In genomic region chr9:76873056-76873792, GRCh38 we compare ENCODE assay signal across 12 cellular contexts. TPM values are rescaled to one million over a fixed set of nuclear protein-coding genes. Genes with fewer than 3 reads are reported as not detected.
A peak's percentile ranks its signal among the peaks of the same experiment; 100 is the strongest.
DNase-seq lines count a peak whose midpoint lies in the region; ATAC-seq and TF ChIP-seq lines count a peak whose summit lies in the region.
"Had no signal": no experiment of that assay in that cellular context is flagged by ENCODE, and none has a peak within 500 bp of the region (broad histone marks: within the 10 kb centered on the region; RNA-seq: fewer than 3 reads in every experiment).

No MANE protein-coding gene starts in this region.

- peak overlapping the region; percentile 50 for H3K9ac ChIP-seq in muscle layer of colon (ENCODE audit: low read length)

- H3K4me3 ChIP-seq in left ventricle myocardium inferior (no peak overlapping the region), dorsolateral prefrontal cortex (peak overlapping the region in 29 of 59 donors; percentile 0 to 50 (median 24)), muscle layer of colon (ENCODE audit: low read depth in 1 of 2, low read length in 2 of 2) (peak overlapping the region in 1 of 2 donors; percentile 4), uterus (no peak overlapping the region)
- H3K4me3 ChIP-seq: skin epidermis, testis had no signal

- H3K36me3 ChIP-seq in left ventricle myocardium inferior (no peaks in the 10 kb centered on the region), muscle layer of colon (ENCODE audit: insufficient read depth, low read length) (no peaks in the 10 kb centered on the region), uterus (no peaks in the 10 kb centered on the region)

- ATAC-seq in Right ventricle myocardium superior (ENCODE audit: poor library complexity) = peak; percentile 39
- ATAC-seq in GM18868 (IDR thresholded peaks at IDR 0.05; ENCODE audit: unreplicated experiment) = no peak
- ATAC-seq in HG03565 (IDR thresholded peaks at IDR 0.05; ENCODE audit: unreplicated experiment) = no peak
- ATAC-seq in HG03135 (IDR thresholded peaks at IDR 0.05; ENCODE audit: unreplicated experiment) = no peak

- H3K27ac ChIP-seq in left ventricle myocardium inferior (replicated peaks) (no peak overlapping the region), dorsolateral prefrontal cortex (peak overlapping the region in 58 of 59 donors; percentile 6 to 93 (median 81)), muscle layer of colon (ENCODE audit: low read depth, low read length) (peak overlapping the region; percentile 70), uterus (peak overlapping the region; percentile 87 to 93)
- H3K27ac ChIP-seq: testis had no signal

- DNase-seq in Right ventricle myocardium superior (no peak), left ventricle myocardium inferior (no peak), dorsolateral prefrontal cortex (peak in 9 of 10 donors; percentile 17 to 77 (median 67)), uterus (no peak)
- DNase-seq: activated effector memory CD4-positive, alpha-beta T cell treated with anti-CD3 and anti-CD28 coated beads, Interleukin-2, amount 50 U/mL, for 16 hours; foreskin melanocyte; testis had no signal

- H3K9me3 ChIP-seq in left ventricle myocardium inferior (replicated peaks) (no peaks in the 10 kb centered on the region), muscle layer of colon (ENCODE audit: low read length) (no peaks in the 10 kb centered on the region), uterus (no peaks in the 10 kb centered on the region)
- H3K9me3 ChIP-seq: testis had no signal

- H3K27me3 ChIP-seq in left ventricle myocardium inferior (ENCODE audit: low read depth) = peaks cover 41% of the 10 kb centered on the region
- peaks cover 0 to 4% (median 0%) of the 10 kb centered on the region in 45 donors for H3K27me3 ChIP-seq in dorsolateral prefrontal cortex
- no peaks in the 10 kb centered on the region for H3K27me3 ChIP-seq in muscle layer of colon (ENCODE audit: control insufficient read depth in 1 of 2, insufficient read depth in 2 of 2, low read length in 2 of 2)
- H3K27me3 ChIP-seq in uterus = no peaks in the 10 kb centered on the region
- H3K27me3 ChIP-seq: testis had no signal

- TF ChIP-seq CTCF in left ventricle myocardium inferior (IDR thresholded peaks at IDR 0.05; ENCODE audit: borderline replicate concordance) (no peak), dorsolateral prefrontal cortex (IDR thresholded peaks at IDR 0.05 in 54 of 56, conservative IDR thresholded peaks at IDR 0.05 in 2 of 56; ENCODE audit: low read depth in 1 of 56, partially characterized antibody in 56 of 56) (peak in 37 of 56 donors; percentile 14 to 61 (median 30)), uterus (IDR thresholded peaks at IDR 0.05) (no peak)

- H3K4me1 ChIP-seq in left ventricle myocardium inferior (no peaks in the 10 kb centered on the region), muscle layer of colon (ENCODE audit: insufficient read depth, low read length) (peaks cover 66% of the 10 kb centered on the region), uterus (peaks cover 0 to 3% of the 10 kb centered on the region in 2 donors)
- H3K4me1 ChIP-seq: testis had no signal

- intact Hi-C loops in Right ventricle myocardium superior (cut with DNase I) (no loop called here), left ventricle myocardium inferior (cut with micrococcal nuclease) (no loop called here), dorsolateral prefrontal cortex (cut with DNase I) (no loop called here), uterus (cut with DNase I; ENCODE audit: low total_unique reads) (no loop called here)

- no peak for TF ChIP-seq POLR2A in uterus (IDR thresholded peaks at IDR 0.05)

RNA-seq across cellular contexts. Expression of gene PRUNE2, which starts 32.7 kb away (rescaled TPM):
- total RNA-seq in Right ventricle myocardium superior (1.3 TPM), left ventricle myocardium inferior (3.1 TPM), dorsolateral prefrontal cortex (100 to 1,000 TPM in 119 of 120 experiments, 10 to 100 TPM in 1; 85.1 to 471 (median 248) TPM), uterus (100 to 1,000 TPM in 2 of 4 donors, 10 to 100 TPM in 2; 51.4 to 187 (median 97.1) TPM)

Comparison
In these comparisons a context has a peak if more than half of its experiments do, and no peak if none do; other contexts are left out.
1. DNase-seq: peak in dorsolateral prefrontal cortex (9 of 10); none in Right ventricle myocardium superior (single experiment), left ventricle myocardium inferior (single experiment) and uterus (0 of 2).
2. CTCF ChIP-seq: peak in dorsolateral prefrontal cortex (37 of 56); none in left ventricle myocardium inferior (single experiment) and uterus (0 of 4).
3. RNA of gene PRUNE2, which starts 32.7 kb away (total RNA-seq): 85.1 to 471 TPM in dorsolateral prefrontal cortex and 51.4 to 187 TPM in uterus; 3.1 TPM in left ventricle myocardium inferior (single experiment) and 1.3 TPM in Right ventricle myocardium superior (single experiment); every median in the first group is over 10 times any median in the second.